In genomic region chr2:165010556-165010955, GRCh38 we compare ENCODE assay signal across 29 cellular contexts.
"Had no signal": no experiment of that assay in that cellular context is flagged by ENCODE, and none has a peak within 500 bp of the region (broad histone marks: within the 10 kb centered on the region; RNA-seq: fewer than 3 reads in every experiment).

No MANE protein-coding gene starts in this region.

- H3K36me3 ChIP-seq: stomach, suprapubic skin, thoracic aorta, thyroid gland, tibial artery, tibial nerve, transverse colon, upper lobe of left lung, upper lobe of right lung, uterus, vagina had no signal

- H3K36me3 Mint-ChIP-seq: stimulated activated effector memory CD8-positive, alpha-beta T cell treated with anti-CD3 and anti-CD28 coated beads, Interleukin-12 subunit alpha, Interleukin-12 subunit beta, amount 100 ng/mL, for 72 hours; stimulated activated memory B cell treated with anti-CD40 and anti-IgM and Interleukin-4, amounts not matched to agents 10 μg/mL and 1 μg/mL and 100 μg/mL, for 72 hours; stimulated activated naive B cell treated with anti-CD40 and anti-IgM and Interleukin-4, amounts not matched to agents 10 μg/mL and 1 μg/mL and 100 μg/mL, for 72 hours; type B pancreatic cell had no signal

- H3K27ac ChIP-seq: stomach, suprapubic skin, testis, thoracic aorta, thyroid gland, tibial artery, tibial nerve, transverse colon, upper lobe of left lung, upper lobe of right lung, uterus, vagina had no signal

- H3K4me3 ChIP-seq: stomach, suprapubic skin, testis, thoracic aorta, thyroid gland, tibial artery, tibial nerve, transverse colon, upper lobe of left lung, upper lobe of right lung, uterus, vagina had no signal

- FAIRE-seq: urothelium cell line had no signal

- ATAC-seq: stimulated activated effector memory CD8-positive, alpha-beta T cell treated with anti-CD3 and anti-CD28 coated beads, Interleukin-12 subunit alpha, Interleukin-12 subunit beta, amount 100 ng/mL, for 72 hours; stimulated activated memory B cell treated with anti-CD40 and anti-IgM and Interleukin-4, amounts not matched to agents 10 μg/mL and 1 μg/mL and 100 μg/mL, for 72 hours; stimulated activated naive B cell treated with anti-CD40 and anti-IgM and Interleukin-4, amounts not matched to agents 10 μg/mL and 1 μg/mL and 100 μg/mL, for 72 hours; stimulated activated naive CD8-positive, alpha-beta T cell treated with anti-CD3 and anti-CD28 coated beads, Interleukin-15, amount 100 ng/mL, for 72 hours; stimulated activated naive CD8-positive, alpha-beta T cell treated with anti-CD3 and anti-CD28 coated beads, Interleukin-15, Interleukin-2, amounts not matched to agents 100 U/mL and 50 U/mL, for 24 hours; upper lobe of right lung had no signal

- H3K27ac Mint-ChIP-seq: stimulated activated effector memory CD8-positive, alpha-beta T cell treated with anti-CD3 and anti-CD28 coated beads, Interleukin-12 subunit alpha, Interleukin-12 subunit beta, amount 100 ng/mL, for 72 hours; stimulated activated memory B cell treated with anti-CD40 and anti-IgM and Interleukin-4, amounts not matched to agents 10 μg/mL and 1 μg/mL and 100 μg/mL, for 72 hours; stimulated activated naive B cell treated with anti-CD40 and anti-IgM and Interleukin-4, amounts not matched to agents 10 μg/mL and 1 μg/mL and 100 μg/mL, for 72 hours; stimulated activated naive CD8-positive, alpha-beta T cell treated with anti-CD3 and anti-CD28 coated beads, Interleukin-15, Interleukin-2, amounts not matched to agents 100 ng/mL and 50 ng/mL, for 24 hours; type B pancreatic cell had no signal

- H3K4me1 Mint-ChIP-seq: stimulated activated effector memory CD8-positive, alpha-beta T cell treated with anti-CD3 and anti-CD28 coated beads, Interleukin-12 subunit alpha, Interleukin-12 subunit beta, amount 100 ng/mL, for 72 hours; stimulated activated naive CD8-positive, alpha-beta T cell treated with anti-CD3 and anti-CD28 coated beads, Interleukin-15, amount 100 ng/mL, for 72 hours had no signal

- H3K27me3 ChIP-seq: stomach, suprapubic skin, testis, thyroid gland, tibial artery, tibial nerve, transverse colon, upper lobe of left lung, upper lobe of right lung, uterus, vagina had no signal

- H3K9me3 Mint-ChIP-seq: stimulated activated effector memory CD8-positive, alpha-beta T cell treated with anti-CD3 and anti-CD28 coated beads, Interleukin-12 subunit alpha, Interleukin-12 subunit beta, amount 100 ng/mL, for 72 hours; stimulated activated memory B cell treated with anti-CD40 and anti-IgM and Interleukin-4, amounts not matched to agents 10 μg/mL and 1 μg/mL and 100 μg/mL, for 72 hours; stimulated activated naive B cell treated with anti-CD40 and anti-IgM and Interleukin-4, amounts not matched to agents 10 μg/mL and 1 μg/mL and 100 μg/mL, for 72 hours; stimulated activated naive CD8-positive, alpha-beta T cell treated with anti-CD3 and anti-CD28 coated beads, Interleukin-15, amount 100 ng/mL, for 72 hours; stimulated activated naive CD8-positive, alpha-beta T cell treated with anti-CD3 and anti-CD28 coated beads, Interleukin-15, Interleukin-2, amounts not matched to agents 100 ng/mL and 50 ng/mL, for 24 hours; type B pancreatic cell had no signal

- H3K9me3 ChIP-seq: stomach, suprapubic skin, testis, thoracic aorta, thyroid gland, tibial artery, tibial nerve, transverse colon, upper lobe of left lung, upper lobe of right lung, uterus, vagina had no signal

- H3K4me1 ChIP-seq: testis, thyroid gland, transverse colon, uterus, vagina had no signal

- H3K27me3 Mint-ChIP-seq: stimulated activated naive B cell treated with anti-CD40 and anti-IgM and Interleukin-4, amounts not matched to agents 10 μg/mL and 1 μg/mL and 100 μg/mL, for 72 hours; type B pancreatic cell had no signal

- H3K4me3 Mint-ChIP-seq: stimulated activated effector memory CD8-positive, alpha-beta T cell treated with anti-CD3 and anti-CD28 coated beads, Interleukin-12 subunit alpha, Interleukin-12 subunit beta, amount 100 ng/mL, for 72 hours; stimulated activated memory B cell treated with anti-CD40 and anti-IgM and Interleukin-4, amounts not matched to agents 10 μg/mL and 1 μg/mL and 100 μg/mL, for 72 hours; stimulated activated naive B cell treated with anti-CD40 and anti-IgM and Interleukin-4, amounts not matched to agents 10 μg/mL and 1 μg/mL and 100 μg/mL, for 72 hours; stimulated activated naive CD8-positive, alpha-beta T cell treated with anti-CD3 and anti-CD28 coated beads, Interleukin-15, amount 100 ng/mL, for 72 hours; stimulated activated naive CD8-positive, alpha-beta T cell treated with anti-CD3 and anti-CD28 coated beads, Interleukin-15, Interleukin-2, amounts not matched to agents 100 ng/mL and 50 ng/mL, for 24 hours; type B pancreatic cell had no signal

- DNase-seq: stimulated activated CD4-positive, alpha-beta T cell treated with anti-CD3 and anti-CD28 coated beads, Interleukin-2, amount 100 ng/mL, for 48 hours; stimulated activated CD4-positive, alpha-beta T cell treated with anti-CD3 and anti-CD28 coated beads, Interleukin-4, amount 100 ng/mL, for 1 hour; stimulated activated CD4-positive, alpha-beta T cell treated with anti-CD3 and anti-CD28 coated beads, Interleukin-4, amount 100 ng/mL, for 24 hours; stimulated activated CD4-positive, alpha-beta T cell treated with anti-CD3 and anti-CD28 coated beads, Interleukin-4, amount 100 ng/mL, for 4 hours; stimulated activated CD8-positive, alpha-beta memory T cell treated with anti-CD3 and anti-CD28 coated beads, Interleukin-4, amount 100 ng/mL, for 48 hours; stimulated activated naive B cell treated with anti-CD40 and anti-IgM and Interleukin-4, amounts not matched to agents 10 μg/mL and 1 μg/mL and 100 μg/mL, for 72 hours; stimulated activated naive CD4-positive, alpha-beta T cell; stimulated activated naive CD4-positive, alpha-beta T cell treated with Interleukin-2 at 50 U/mL for 16 hours; stimulated activated naive CD8-positive, alpha-beta T cell treated with anti-CD3 and anti-CD28 coated beads, Interleukin-15, amount 100 ng/mL, for 72 hours; stimulated activated naive CD8-positive, alpha-beta T cell treated with anti-CD3 and anti-CD28 coated beads, Interleukin-15, Interleukin-2, amounts not matched to agents 100 U/mL and 50 U/mL, for 24 hours; stomach; substantia nigra; testis; thyroid gland; tibial artery; transverse colon; trophoblast cell; upper lobe of left lung; upper lobe of right lung; uterus had no signal
